8 cellular contexts compared by ENCODE assay signal in genomic region chr14:96928779-96929380, GRCh38.
"Had no signal": no experiment of that assay in that cellular context is flagged by ENCODE, and none has a peak within 500 bp of the region (broad histone marks: within the 10 kb centered on the region; RNA-seq: fewer than 3 reads in every experiment).

No MANE protein-coding gene starts in this region.

- H3K9me3 ChIP-seq: HAP-1 had no signal

- ATAC-seq: GM23338, HCT116, K562 had no signal

- H3K36me3 ChIP-seq: HAP-1 had no signal

- FAIRE-seq: K562 had no signal

- H3K9me3 Mint-ChIP-seq: GM23338 had no signal

- H2AFZ ChIP-seq: GM23338 had no signal

- H3K4me1 ChIP-seq: HAP-1 had no signal

- H3K27ac Mint-ChIP-seq: GM23338 had no signal

- H3K4me3 ChIP-seq: GM23338, HAP-1, K562 had no signal

- H3K4me2 ChIP-seq: GM23338 had no signal

- H3K4me3 Mint-ChIP-seq: GM23338 had no signal

- H3K27ac ChIP-seq: HL-60 had no signal

- DNase-seq: H7, IMR-90, KG1 had no signal
